In the genomic region with DNA sequence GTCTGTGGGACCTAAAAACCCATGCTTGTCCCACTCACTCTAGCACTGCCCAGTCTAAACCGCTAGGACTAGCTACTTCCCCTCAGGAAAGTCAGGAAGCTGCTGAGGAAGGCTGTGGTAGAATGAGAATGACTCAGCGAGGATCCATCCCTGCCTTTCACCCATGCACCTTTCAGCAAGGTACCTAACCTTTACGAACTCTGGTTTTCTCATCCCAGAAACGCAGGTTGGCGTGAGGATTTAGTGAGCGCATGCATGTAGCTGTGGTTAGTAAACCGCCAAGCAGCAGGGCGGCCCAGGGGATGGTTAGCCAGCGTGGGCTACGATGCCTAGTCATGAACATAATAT, we compare ENCODE assay signal across 8 cellular contexts. TPM values are rescaled to one million over a fixed set of nuclear protein-coding genes. Genes with fewer than 3 reads are reported as not detected.
DNase-seq lines count a peak whose midpoint lies in the region; ATAC-seq and TF ChIP-seq lines count a peak whose summit lies in the region.

No MANE protein-coding gene starts in this region.

- no peak for TF ChIP-seq POLR2A in breast epithelium (IDR thresholded peaks at IDR 0.05)

- ATAC-seq in HG02840 (IDR thresholded peaks at IDR 0.05; ENCODE audit: low FRiP score, unreplicated experiment) (peak; percentile 8), RWPE2 (ENCODE audit: low read depth) (peak; percentile 65), left colon (peak; percentile 2)

- intact Hi-C loops in breast epithelium (cut with DNase I; ENCODE audit: low total_unique reads), result no loop called here
- intact Hi-C loops in left colon (cut with DNase I, micrococcal nuclease), result no loop called here

- H3K4me3 ChIP-seq in RWPE2 (ENCODE audit: severe bottlenecking) (peak overlapping the region; percentile 94), breast epithelium (peak overlapping the region; percentile 78 to 93 (median 80))

- H3K27ac ChIP-seq in RWPE2 (ENCODE audit: poor library complexity, severe bottlenecking) (peak overlapping the region; percentile 96), breast epithelium (peak overlapping the region; percentile 92 to 94)

- H3K27me3 ChIP-seq in RWPE2 (ENCODE audit: insufficient read depth, poor library complexity, severe bottlenecking), result no peaks in the 10 kb centered on the region
- no peaks in the 10 kb centered on the region for H3K27me3 ChIP-seq in breast epithelium

- H3K36me3 ChIP-seq in RWPE2 (ENCODE audit: low read depth), result no peaks in the 10 kb centered on the region
- H3K36me3 ChIP-seq in breast epithelium, result no peaks in the 10 kb centered on the region

- H3K9me3 ChIP-seq in RWPE2 (ENCODE audit: severe bottlenecking), result no peaks in the 10 kb centered on the region
- H3K9me3 ChIP-seq in breast epithelium, result no peaks in the 10 kb centered on the region

- DNase-seq in EL (peak; percentile 65), RWPE2 (ENCODE audit: low spot score) (no peak), breast epithelium (ENCODE audit: low spot score in 2 of 2) (no peak), left colon (peak in 1 of 2 donors; percentile 35), HT-29 (ENCODE audit: low spot score) (no peak), NCI-H2081 (lab: John Stamatoyannopoulos, UW) (no peak)
- DNase-seq in stimulated activated CD8-positive, alpha-beta memory T cell treated with anti-CD3 and anti-CD28 coated beads, Interleukin-4, amount 100 ng/mL, for 24 hours (ENCODE audit: low read depth), result peak; percentile 28

- peak; percentile 3 for TF ChIP-seq CTCF in RWPE2 (IDR thresholded peaks at IDR 0.05; ENCODE audit: poor library complexity, severe bottlenecking)
- no peak for TF ChIP-seq CTCF in breast epithelium (IDR thresholded peaks at IDR 0.05)

- H3K4me1 ChIP-seq in RWPE2 (ENCODE audit: insufficient read depth, poor library complexity, severe bottlenecking) (peaks cover 32% of the 10 kb centered on the region), breast epithelium (no peaks in the 10 kb centered on the region)

RNA-seq across cellular contexts. Expression of gene RFFL, which starts 26.3 kb away (rescaled TPM):
- total RNA-seq in breast epithelium (10 to 100 TPM; 13.8 to 27.5 (median 19.4) TPM), left colon (10 to 100 TPM; 53.4 to 60.8 TPM)
- 38.6 and 46.0 TPM in 2 replicates for total RNA-seq in HT-29 (2014; rRNA removed; shearing (Covaris generic))

RNA-seq across cellular contexts. Expression of gene RAD51D, which starts 29.8 kb away (rescaled TPM):
- total RNA-seq in breast epithelium (10 to 100 TPM in 2 of 3 donors, 1 to 10 TPM in 1; 7.9 to 12.6 (median 10.5) TPM), left colon (1 to 10 TPM; 8.8 to 8.9 TPM)
- 14.9 and 19.5 TPM in 2 replicates for total RNA-seq in HT-29 (2014; rRNA removed; shearing (Covaris generic))

RNA-seq across cellular contexts. Expression of gene FNDC8, which starts 31.6 kb away (rescaled TPM):
- total RNA-seq in breast epithelium (not detected), left colon (not detected)
- total RNA-seq in HT-29 (2014; rRNA removed; shearing (Covaris generic)), result not detected in 2 replicates

RNA-seq across cellular contexts. Expression of gene NLE1, which starts 52.3 kb away (rescaled TPM):
- 10 to 100 TPM; 15.2 to 32.1 (median 18.2) TPM for total RNA-seq in breast epithelium
- 10 to 100 TPM in 1 of 2 donors, 1 to 10 TPM in 1; 7.8 to 10.5 TPM for total RNA-seq in left colon
- total RNA-seq in HT-29 (2014; rRNA removed; shearing (Covaris generic)), result 78.8 and 97.6 TPM in 2 replicates

RNA-seq across cellular contexts. Expression of gene UNC45B, which starts 57.8 kb away (rescaled TPM):
- total RNA-seq in breast epithelium (not detected), left colon (not detected)
- not detected in 2 replicates for total RNA-seq in HT-29 (2014; rRNA removed; shearing (Covaris generic))

Comparison
In these comparisons a context has a peak if more than half of its experiments do, and no peak if none do; other contexts are left out.
1. DNase-seq: peak in EL (single experiment) and stimulated activated CD8-positive, alpha-beta memory T cell treated with anti-CD3 and anti-CD28 coated beads, Interleukin-4, amount 100 ng/mL, for 24 hours (single experiment); none in RWPE2 (single experiment), breast epithelium (0 of 2), HT-29 (single experiment) and NCI-H2081 (0 of 2).
2. ATAC-seq: peak in every context shown above with its lines; median percentile 65 in RWPE2; 8 in HG02840; 2 in left colon.